In the genomic region with DNA sequence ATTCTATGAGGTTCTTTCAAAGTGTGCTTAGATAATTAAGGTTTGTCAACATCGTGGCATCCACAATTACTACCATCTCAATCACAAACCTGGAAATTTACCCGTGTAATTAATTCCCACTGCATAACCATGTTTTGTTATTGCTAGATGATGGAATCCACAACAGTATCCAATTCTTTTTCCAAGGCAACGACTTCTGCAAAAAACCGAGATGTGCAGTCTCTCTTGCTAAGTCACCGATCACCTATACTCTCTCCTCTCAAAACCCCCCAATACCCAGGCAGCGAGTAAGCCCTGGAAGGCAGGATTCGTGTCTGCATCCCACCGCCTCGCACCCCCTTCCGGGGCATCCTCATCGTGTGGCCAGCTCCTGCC, we compare ENCODE assay signal across 8 cellular contexts. TPM values are rescaled to one million over a fixed set of nuclear protein-coding genes. Genes with fewer than 3 reads are reported as not detected.
DNase-seq lines count a peak whose midpoint lies in the region; ATAC-seq and TF ChIP-seq lines count a peak whose summit lies in the region.

No MANE protein-coding gene starts in this region.

- no peaks in the 10 kb centered on the region for H3K27me3 ChIP-seq in BLaER1 treated with 17β-estradiol and CSF1 and Interleukin-3, amounts not matched to agents 10 nM and 100 nM
- no peaks in the 10 kb centered on the region for H3K27me3 ChIP-seq in right lobe of liver

- H3K9ac ChIP-seq in BLaER1 treated with 17β-estradiol and CSF1 and Interleukin-3, amounts not matched to agents 10 nM and 100 nM = peak overlapping the region; percentile 98 to 100 (median 99)

- 4% methylated on average over 11 of the region's 11 CpGs for WGBS in right lobe of liver (ENCODE audit: insufficient coverage, low coverage, low lambda C conversion rate, missing lambda C conversion rate)

- no peak for TF ChIP-seq CTCF in right lobe of liver (IDR thresholded peaks at IDR 0.05)
- TF ChIP-seq CTCF in type B pancreatic cell (conservative IDR thresholded peaks at IDR 0.05) = no peak

- peak overlapping the region; percentile 76 for H3K27ac Mint-ChIP-seq in activated naive CD8-positive, alpha-beta T cell treated with anti-CD3 and anti-CD28 coated beads, Interleukin-2, amount 10 ng/mL, durations not matched to agents 7 days and 5 days
- peak overlapping the region; percentile 93 for H3K27ac Mint-ChIP-seq in type B pancreatic cell

- H3K36me3 Mint-ChIP-seq in activated naive CD8-positive, alpha-beta T cell treated with anti-CD3 and anti-CD28 coated beads, Interleukin-2, amount 10 ng/mL, durations not matched to agents 7 days and 5 days = peaks cover 14% of the 10 kb centered on the region
- peaks cover 9% of the 10 kb centered on the region for H3K36me3 Mint-ChIP-seq in type B pancreatic cell

- no peak for DNase-seq in activated naive CD8-positive, alpha-beta T cell treated with anti-CD3 and anti-CD28 coated beads, Interleukin-2, amount 10 ng/mL, durations not matched to agents 7 days and 5 days
- no peak for DNase-seq in right lobe of liver
- DNase-seq in type B pancreatic cell (ENCODE audit: extremely low spot score, unreplicated experiment) = no peak
- DNase-seq in NCI-H187 treated with DMSO at 0.1 percent for 48 hours (lab: John Stamatoyannopoulos, UW) = no peak
- no peak for DNase-seq in putamen (ENCODE audit: low spot score)

- H3K4me1 ChIP-seq in BLaER1 treated with 17β-estradiol and CSF1 and Interleukin-3, amounts not matched to agents 10 nM and 100 nM = peaks cover 42 to 50% (median 44%) of the 10 kb centered on the region in 10 experiments
- peaks cover 0 to 44% (median 8%) of the 10 kb centered on the region in 4 donors for H3K4me1 ChIP-seq in right lobe of liver

- ATAC-seq in HG02981 (IDR thresholded peaks at IDR 0.05; ENCODE audit: unreplicated experiment) (peak; percentile 7), right lobe of liver (peak in 3 of 4 donors; percentile 3 to 8 (median 5)), GM21390 (IDR thresholded peaks at IDR 0.05; ENCODE audit: unreplicated experiment) (no peak)
- ATAC-seq in activated naive CD8-positive, alpha-beta T cell treated with anti-CD3 and anti-CD28 coated beads, Interleukin-2, amount 10 ng/mL, durations not matched to agents 7 days and 5 days (ENCODE audit: low read depth) = no peak

- intact Hi-C loops in right lobe of liver (cut with DNase I) = loop anchor here in 1 of 2 donors (10.0 kb wide), 1 partner anchor 89 kb away; the partner anchor contains the start of gene LIMK1

- peak overlapping the region; percentile 83 to 98 (median 94) for H3K4me3 ChIP-seq in BLaER1 treated with 17β-estradiol and CSF1 and Interleukin-3, amounts not matched to agents 10 nM and 100 nM
- peak overlapping the region; percentile 83 to 98 (median 93) for H3K4me3 ChIP-seq in right lobe of liver

- no peaks in the 10 kb centered on the region for H3K9me3 ChIP-seq in BLaER1 treated with 17β-estradiol and CSF1 and Interleukin-3, amounts not matched to agents 10 nM and 100 nM (replicated peaks in 1 of 11)
- H3K9me3 ChIP-seq in right lobe of liver = no peaks in the 10 kb centered on the region

- peaks cover 18 to 28% (median 25%) of the 10 kb centered on the region in 11 experiments for H3K36me3 ChIP-seq in BLaER1 treated with 17β-estradiol and CSF1 and Interleukin-3, amounts not matched to agents 10 nM and 100 nM
- H3K36me3 ChIP-seq in right lobe of liver = peaks cover 0 to 5% (median 0%) of the 10 kb centered on the region in 4 donors

- peak overlapping the region; percentile 89 to 100 (median 94) for H3K4me2 ChIP-seq in BLaER1 treated with 17β-estradiol and CSF1 and Interleukin-3, amounts not matched to agents 10 nM and 100 nM

- no peak for TF ChIP-seq POLR2A in right lobe of liver (IDR thresholded peaks at IDR 0.05)

- H3K9me3 Mint-ChIP-seq in activated naive CD8-positive, alpha-beta T cell treated with anti-CD3 and anti-CD28 coated beads, Interleukin-2, amount 10 ng/mL, durations not matched to agents 7 days and 5 days = no peaks in the 10 kb centered on the region
- no peaks in the 10 kb centered on the region for H3K9me3 Mint-ChIP-seq in type B pancreatic cell

- no peaks in the 10 kb centered on the region for H3K27me3 Mint-ChIP-seq in activated naive CD8-positive, alpha-beta T cell treated with anti-CD3 and anti-CD28 coated beads, Interleukin-2, amount 10 ng/mL, durations not matched to agents 7 days and 5 days
- H3K27me3 Mint-ChIP-seq in type B pancreatic cell = no peaks in the 10 kb centered on the region

- POLR2A ChIA-PET in activated naive CD8-positive, alpha-beta T cell treated with anti-CD3 and anti-CD28 coated beads, Interleukin-2, amount 10 ng/mL, durations not matched to agents 7 days and 5 days (lab: Charles Lee) = interaction anchor here (0.7 to 3.3 kb wide), 11 partner anchors 12 to 227 kb away, joined by 3 to 24 read pairs (median 4); partner anchors contain the start of gene LIMK1

- peaks cover 39 to 43% (median 41%) of the 10 kb centered on the region in 11 experiments for H4K20me1 ChIP-seq in BLaER1 treated with 17β-estradiol and CSF1 and Interleukin-3, amounts not matched to agents 10 nM and 100 nM

- peaks cover 30% of the 10 kb centered on the region for H3K4me1 Mint-ChIP-seq in activated naive CD8-positive, alpha-beta T cell treated with anti-CD3 and anti-CD28 coated beads, Interleukin-2, amount 10 ng/mL, durations not matched to agents 7 days and 5 days
- peaks cover 24% of the 10 kb centered on the region for H3K4me1 Mint-ChIP-seq in type B pancreatic cell (ENCODE audit: unreplicated experiment)

- peak overlapping the region; percentile 97 to 99 (median 99) for H3K27ac ChIP-seq in BLaER1 treated with 17β-estradiol and CSF1 and Interleukin-3, amounts not matched to agents 10 nM and 100 nM
- H3K27ac ChIP-seq in right lobe of liver = peak overlapping the region; percentile 91 to 94 (median 91)

- peak overlapping the region; percentile 85 for H3K4me3 Mint-ChIP-seq in activated naive CD8-positive, alpha-beta T cell treated with anti-CD3 and anti-CD28 coated beads, Interleukin-2, amount 10 ng/mL, durations not matched to agents 7 days and 5 days
- H3K4me3 Mint-ChIP-seq in type B pancreatic cell = peak overlapping the region; percentile 90

RNA-seq across cellular contexts. Expression of gene EIF4H, which starts 0.7 kb away (rescaled TPM):
- total RNA-seq in activated naive CD8-positive, alpha-beta T cell treated with anti-CD3 and anti-CD28 coated beads, Interleukin-2, amount 10 ng/mL, durations not matched to agents 7 days and 5 days = 100 to 1,000 TPM; 264 to 270 TPM
- total RNA-seq in right lobe of liver (100 to 1,000 TPM; 117 to 128 (median 118) TPM), type B pancreatic cell (ENCODE audit: low replicate concordance) (250 and 251 TPM in 2 replicates)

RNA-seq across cellular contexts. Expression of gene LAT2, which starts 36.3 kb away (rescaled TPM):
- total RNA-seq in activated naive CD8-positive, alpha-beta T cell treated with anti-CD3 and anti-CD28 coated beads, Interleukin-2, amount 10 ng/mL, durations not matched to agents 7 days and 5 days = 10 to 100 TPM; 21.4 to 22.9 TPM
- 10 to 100 TPM in 1 of 6 experiments, 1 to 10 TPM in 5; 3.8 to 10.6 (median 6.6) TPM for total RNA-seq in right lobe of liver
- total RNA-seq in type B pancreatic cell (ENCODE audit: low replicate concordance) = 0.24 and 0.89 TPM in 2 replicates

Comparison
In these comparisons a context has a peak if more than half of its experiments do, and no peak if none do; other contexts are left out.
1. ATAC-seq: peak in HG02981 (single experiment) and right lobe of liver (3 of 4); none in activated naive CD8-positive, alpha-beta T cell treated with anti-CD3 and anti-CD28 coated beads, Interleukin-2, amount 10 ng/mL, durations not matched to agents 7 days and 5 days (single experiment) and GM21390 (single experiment).